23 cellular contexts compared by ENCODE assay signal in genomic region chr10:79162022-79162421, GRCh38.
DNase-seq lines count a peak whose midpoint lies in the region; ATAC-seq and TF ChIP-seq lines count a peak whose summit lies in the region.
"Had no signal": no experiment of that assay in that cellular context is flagged by ENCODE, and none has a peak within 500 bp of the region (broad histone marks: within the 10 kb centered on the region; RNA-seq: fewer than 3 reads in every experiment).

No MANE protein-coding gene starts in this region.

- peaks cover 7 to 25% of the 10 kb centered on the region in 2 experiments for H3K36me3 ChIP-seq in SK-N-SH (replicated peaks in 1 of 2; ENCODE audit: control insufficient read depth in 1 of 2, insufficient read depth in 2 of 2, low read length in 1 of 2)
- peaks cover 3% of the 10 kb centered on the region for H3K36me3 ChIP-seq in Caco-2 (ENCODE audit: control insufficient read depth, insufficient read depth, low read length)
- peaks cover 0 to 37% (median 29%) of the 10 kb centered on the region in 4 donors for H3K36me3 ChIP-seq in esophagus muscularis mucosa
- peaks cover 0 to 10% (median 3%) of the 10 kb centered on the region in 4 donors for H3K36me3 ChIP-seq in sigmoid colon

- no peak overlapping the region for H3K4me2 ChIP-seq in SK-N-SH
- H3K4me2 ChIP-seq: GM23338 had no signal

- 97% methylated on average over 10 of the region's 12 CpGs for WGBS in SK-N-SH (ENCODE audit: low lambda C conversion rate)
- WGBS in esophagus muscularis mucosa = 98% methylated on average over 9 of the region's 12 CpGs
- WGBS in sigmoid colon, 2 donors = 93% methylated on average over 12 of the region's 12 CpGs

- TF ChIP-seq POLR2A in esophagus muscularis mucosa (IDR thresholded peaks at IDR 0.05; ENCODE audit: low read depth) (no peak), sigmoid colon (IDR thresholded peaks at IDR 0.05) (no peak)

- H3K27ac Mint-ChIP-seq in Caco-2 (ENCODE audit: unreplicated experiment) = peak overlapping the region; percentile 25
- H3K27ac Mint-ChIP-seq in T-helper 2 cell treated with Interferon-gamma antibody and Interleukin-4, amounts not matched to agents 5 μg/mL and 100 μg/mL, for 36 hours = no peak overlapping the region
- H3K27ac Mint-ChIP-seq: GM23338 had no signal

- no peak overlapping the region for H3K9ac ChIP-seq in SK-N-SH

- peaks cover 38 to 89% of the 10 kb centered on the region in 2 experiments for H3K4me1 ChIP-seq in SK-N-SH (ENCODE audit: control insufficient read depth in 1 of 2, insufficient read depth in 2 of 2, low read depth in 1 of 2, low read length in 1 of 2)
- H3K4me1 ChIP-seq in Caco-2 = peaks cover 27% of the 10 kb centered on the region
- H3K4me1 ChIP-seq in esophagus muscularis mucosa = peaks cover 98 to 100% (median 100%) of the 10 kb centered on the region in 4 donors
- peaks cover 0 to 99% (median 94%) of the 10 kb centered on the region in 4 donors for H3K4me1 ChIP-seq in sigmoid colon

- CTCF ChIA-PET in SK-N-SH (lab: Yijun Ruan, JAX) = no interaction called here
- CTCF ChIA-PET in Caco-2 (lab: Charles Lee) = no interaction called here

- H3K9me3 ChIP-seq in SK-N-SH (no peaks in the 10 kb centered on the region), Caco-2 (no peaks in the 10 kb centered on the region), esophagus muscularis mucosa (no peaks in the 10 kb centered on the region), sigmoid colon (no peaks in the 10 kb centered on the region)

- BruUV-seq in Caco-2 (replicated peaks; lab: Mats Ljungman, UMichigan) = no TSS peak

- POLR2A ChIA-PET in SK-N-SH (lab: Yijun Ruan, JAX) = interaction anchor here (1.7 kb wide), 1 partner anchor 15 kb away, joined by 3 read pairs; no protein-coding TSS in a partner anchor
- POLR2A ChIA-PET in Caco-2 (lab: Charles Lee) = no interaction called here

- TF ChIP-seq EP300 in SK-N-SH (IDR thresholded peaks at IDR 0.05; ENCODE audit: borderline replicate concordance in 1 of 2, low read depth in 1 of 2, low read length in 1 of 2) (no peak), esophagus muscularis mucosa (IDR thresholded peaks at IDR 0.05) (no peak), sigmoid colon (IDR thresholded peaks at IDR 0.05) (no peak)

- TF ChIP-seq RAD21 in SK-N-SH (IDR thresholded peaks at IDR 0.05; ENCODE audit: low read length) = no peak

- H3K4me1 Mint-ChIP-seq in Caco-2 (ENCODE audit: low read depth, unreplicated experiment) = peaks cover 26% of the 10 kb centered on the region
- H3K4me1 Mint-ChIP-seq in T-helper 2 cell treated with Interferon-gamma antibody and Interleukin-4, amounts not matched to agents 5 μg/mL and 100 μg/mL, for 36 hours (ENCODE audit: low read depth) = no peaks in the 10 kb centered on the region

- no peaks in the 10 kb centered on the region for H3K27me3 Mint-ChIP-seq in Caco-2 (ENCODE audit: insufficient read depth, unreplicated experiment)
- no peaks in the 10 kb centered on the region for H3K27me3 Mint-ChIP-seq in T-helper 2 cell treated with Interferon-gamma antibody and Interleukin-4, amounts not matched to agents 5 μg/mL and 100 μg/mL, for 36 hours (ENCODE audit: low read depth)
- H3K27me3 Mint-ChIP-seq: CD4-positive, CD25-positive, alpha-beta regulatory T cell had no signal

- intact Hi-C loops in Caco-2 (cut with micrococcal nuclease; ENCODE audit: unreplicated experiment) = no loop called here
- intact Hi-C loops in esophagus muscularis mucosa (cut with DNase I) = no loop called here
- intact Hi-C loops in sigmoid colon (cut with DNase I) = no loop called here

- H3F3A ChIP-seq in SK-N-SH (replicated peaks; ENCODE audit: insufficient read depth) = peaks cover 33% of the 10 kb centered on the region

- H3K4me3 Mint-ChIP-seq in Caco-2 (ENCODE audit: unreplicated experiment) = no peak overlapping the region
- no peak overlapping the region for H3K4me3 Mint-ChIP-seq in T-helper 2 cell treated with Interferon-gamma antibody and Interleukin-4, amounts not matched to agents 5 μg/mL and 100 μg/mL, for 36 hours
- H3K4me3 Mint-ChIP-seq: CD4-positive, CD25-positive, alpha-beta regulatory T cell; GM23338 had no signal

- no peaks in the 10 kb centered on the region; the same call in 1 of the 2 replicates for H4K20me1 ChIP-seq in SK-N-SH (ENCODE audit: insufficient read depth)

- no peak for ATAC-seq in SK-N-SH treated with all-trans-retinoic acid at 6 μM for 48 hours
- ATAC-seq: GM12878, GM23338 had no signal

- peak overlapping the region; percentile 3 to 59; a peak in 3 of 4 replicates for H3K27ac ChIP-seq in SK-N-SH (ENCODE audit: low read depth in 2 of 2, low read length in 1 of 2)
- H3K27ac ChIP-seq in esophagus muscularis mucosa (replicated peaks in 1 of 4) = peak overlapping the region; percentile 74 to 90 (median 86)
- peak overlapping the region; percentile 85 to 92 (median 88) for H3K27ac ChIP-seq in sigmoid colon
- H3K27ac ChIP-seq: 22Rv1, HL-60 had no signal

- DNase-seq in SK-N-SH (no peak), Caco-2 (no peak), esophagus muscularis mucosa (ENCODE audit: extremely low spot score) (no peak), sigmoid colon (no peak), GOT3 (lab: John Stamatoyannopoulos, UW) (no peak), SW480 (ENCODE audit: low spot score) (no peak)
- DNase-seq in T-helper 2 cell treated with Interferon-gamma antibody and Interleukin-4, amounts not matched to agents 5 μg/mL and 100 μg/mL, for 36 hours (ENCODE audit: low spot score) = no peak
- DNase-seq: Calu3; CD4-positive, CD25-positive, alpha-beta regulatory T cell; DMS79; KG1; NCI-H1092 treated with DMSO at 0.1 percent for 48 hours; NCI-H1694 treated with DMSO at 0.1 percent for 48 hours; NCI-H345; NCI-H69; NK-92 treated with Interleukin-12 subunit alpha and Interleukin-12 subunit beta, amount 100 ng/mL, for 24 hours; OCI-M1; RPMI8226 had no signal

- H2AFZ ChIP-seq in SK-N-SH (ENCODE audit: low read depth) = no peak overlapping the region
- H2AFZ ChIP-seq: GM23338 had no signal

- TF ChIP-seq CTCF in SK-N-SH (IDR thresholded peaks at IDR 0.05) = no peak
- no peak for TF ChIP-seq CTCF in Caco-2 (IDR thresholded peaks at IDR 0.05; ENCODE audit: insufficient read depth in 1 of 2, low read depth in 1 of 2, low read length in 1 of 2, severe bottlenecking in 1 of 2, unreplicated experiment in 1 of 2)
- TF ChIP-seq CTCF in esophagus muscularis mucosa (IDR thresholded peaks at IDR 0.05) = no peak
- TF ChIP-seq CTCF in sigmoid colon (IDR thresholded peaks at IDR 0.05) = no peak

- H3K4me3 ChIP-seq in SK-N-SH (ENCODE audit: low read depth in 2 of 2, low read length in 1 of 2) (no peak overlapping the region), Caco-2 (ENCODE audit: low read depth, low read length) (no peak overlapping the region), esophagus muscularis mucosa (no peak overlapping the region), sigmoid colon (no peak overlapping the region)
- H3K4me3 ChIP-seq: GM12878, GM23338 had no signal

- peaks cover 77% of the 10 kb centered on the region for H3K79me2 ChIP-seq in SK-N-SH (ENCODE audit: insufficient read depth)

- H3K36me3 Mint-ChIP-seq in Caco-2 (ENCODE audit: insufficient read depth, unreplicated experiment) = peaks cover 50% of the 10 kb centered on the region
- H3K36me3 Mint-ChIP-seq in T-helper 2 cell treated with Interferon-gamma antibody and Interleukin-4, amounts not matched to agents 5 μg/mL and 100 μg/mL, for 36 hours (ENCODE audit: low read depth) = no peaks in the 10 kb centered on the region

- H3K9me3 Mint-ChIP-seq in Caco-2 (ENCODE audit: unreplicated experiment) = no peaks in the 10 kb centered on the region
- no peaks in the 10 kb centered on the region for H3K9me3 Mint-ChIP-seq in T-helper 2 cell treated with Interferon-gamma antibody and Interleukin-4, amounts not matched to agents 5 μg/mL and 100 μg/mL, for 36 hours
- H3K9me3 Mint-ChIP-seq: CD4-positive, CD25-positive, alpha-beta regulatory T cell; GM23338 had no signal

- H3K27me3 ChIP-seq in SK-N-SH (ENCODE audit: insufficient read depth) (no peaks in the 10 kb centered on the region), Caco-2 (replicated peaks; ENCODE audit: control insufficient read depth, insufficient read depth, low read length) (no peaks in the 10 kb centered on the region), esophagus muscularis mucosa (no peaks in the 10 kb centered on the region), sigmoid colon (no peaks in the 10 kb centered on the region)

- H3K9me2 ChIP-seq in SK-N-SH = no peaks in the 10 kb centered on the region

TF ChIP-seq in SK-N-SH, 30 proteins besides CTCF, POLR2A, EP300 and RAD21:
- TF ChIP-seq NRF1 (IDR thresholded peaks at IDR 0.05; ENCODE audit: low read depth, low read length) (no peak), TCF12 (IDR thresholded peaks at IDR 0.05) (no peak), JUND (IDR thresholded peaks at IDR 0.05) (no peak), RCOR1 (IDR thresholded peaks at IDR 0.05; ENCODE audit: low read length) (no peak), PBX3 (IDR thresholded peaks at IDR 0.05) (no peak)

TF ChIP-seq in SK-N-SH treated with all-trans-retinoic acid at 6 μM for 48 hours, 23 proteins besides CTCF, POLR2A, EP300 and RAD21 (continues in another document):
- TF ChIP-seq PPARA (CRISPR knock-in tag; IDR thresholded peaks at IDR 0.05; ENCODE audit: borderline replicate concordance) (no peak), TSHZ2 (CRISPR knock-in tag; IDR thresholded peaks at IDR 0.05) (no peak), ZFP30 (CRISPR knock-in tag; IDR thresholded peaks at IDR 0.05) (no peak), ZNF8 (CRISPR knock-in tag; IDR thresholded peaks at IDR 0.05) (no peak), ISL1 (CRISPR knock-in tag; IDR thresholded peaks at IDR 0.05) (no peak), ESRRG (CRISPR knock-in tag; IDR thresholded peaks at IDR 0.05) (no peak)

Comparison
In these comparisons a context has a peak if more than half of its experiments do, and no peak if none do; other contexts are left out.
1. H3K27ac ChIP-seq: peak in every context shown above with its lines; median percentile 88 in sigmoid colon; 86 in esophagus muscularis mucosa; 31 in SK-N-SH.